ENCODE assay signal across 18 cellular contexts in genomic region chr17:74303300-74303699, GRCh38. TPM values are rescaled to one million over a fixed set of nuclear protein-coding genes. Genes with fewer than 3 reads are reported as not detected.
DNase-seq lines count a peak whose midpoint lies in the region; ATAC-seq and TF ChIP-seq lines count a peak whose summit lies in the region.
"Had no signal": no experiment of that assay in that cellular context is flagged by ENCODE, and none has a peak within 500 bp of the region (broad histone marks: within the 10 kb centered on the region; RNA-seq: fewer than 3 reads in every experiment).

No MANE protein-coding gene starts in this region.

- no peak overlapping the region for H2BK5ac ChIP-seq in neuronal stem cell (ENCODE audit: low read length)

- H4K91ac ChIP-seq in neuronal stem cell (ENCODE audit: low read depth, low read length, poor library complexity) = no peak overlapping the region

- TF ChIP-seq CTCF in spleen (IDR thresholded peaks at IDR 0.05 in 8 of 11, conservative IDR thresholded peaks at IDR 0.05 in 3 of 11) = no peak

- peaks cover 7% of the 10 kb centered on the region for H3K4me1 Mint-ChIP-seq in T-helper 17 cell

- intact Hi-C loops in spleen (cut with DNase I; ENCODE audit: low total_unique reads) = loop anchor here (5.0 kb wide), 1 partner anchor 54 kb away; no protein-coding TSS in a partner anchor

- H4K8ac ChIP-seq in neuronal stem cell (ENCODE audit: low read depth, low read length) = no peak overlapping the region

- peaks cover 2% of the 10 kb centered on the region for H3K36me3 Mint-ChIP-seq in T-helper 17 cell (ENCODE audit: low read depth)

- H3K79me1 ChIP-seq in neuronal stem cell (ENCODE audit: low read depth, low read length) = no peaks in the 10 kb centered on the region

- H2BK12ac ChIP-seq in neuronal stem cell (ENCODE audit: low read length) = no peak overlapping the region

- H3K27ac Mint-ChIP-seq in T-helper 17 cell = no peak overlapping the region
- H3K27ac Mint-ChIP-seq: CD4-positive, alpha-beta T cell had no signal

- H2AFZ ChIP-seq in neuronal stem cell (ENCODE audit: low read length) = no peak overlapping the region

- H3K23ac ChIP-seq in neuronal stem cell (ENCODE audit: low read depth, low read length, poor library complexity) = no peak overlapping the region

- H3K4me1 ChIP-seq in neuronal stem cell (ENCODE audit: control insufficient read depth in 2 of 2, insufficient read depth in 1 of 2, low read depth in 1 of 2, low read length in 2 of 2) = peaks cover 2 to 5% of the 10 kb centered on the region in 2 donors
- peaks cover 3 to 37% (median 10%) of the 10 kb centered on the region in 6 donors for H3K4me1 ChIP-seq in spleen

- no CpG with 5 or more reads among the region's 8 CpGs for WGBS in neuronal stem cell (ENCODE audit: extremely low coverage in 2 of 2, insufficient read length in 2 of 2, insufficient replicate concordance in 1 of 2), 2 donors
- WGBS in spleen, 5 donors = 79 to 88% (median 83%) methylated on average over 8 of the region's 8 CpGs

- H3K4me3 ChIP-seq in neuronal stem cell (ENCODE audit: low read length in 2 of 2) (no peak overlapping the region), spleen (no peak overlapping the region)

- H2AK5ac ChIP-seq in neuronal stem cell (ENCODE audit: low read depth, low read length) = peak overlapping the region; percentile 6

- no peak overlapping the region for H3K4me3 Mint-ChIP-seq in T-helper 17 cell
- H3K4me3 Mint-ChIP-seq: CD4-positive, alpha-beta T cell had no signal

- DNase-seq in NCI-H510A treated with DMSO at 0.1 percent for 48 hours (lab: John Stamatoyannopoulos, UW) (peak; percentile 37), NCI-H510A (lab: John Stamatoyannopoulos, UW) (no peak), H4 (ENCODE audit: low spot score) (peak; percentile 52), NOMO-1 (lab: John Stamatoyannopoulos, UW; ENCODE audit: unreplicated experiment in 2 of 2) (peak; percentile 36 to 64), neuronal stem cell (ENCODE audit: low spot score) (no peak), T-helper 17 cell (no peak), spleen (no peak)
- DNase-seq: Calu3; CD4-positive, alpha-beta T cell; H7; KBM-7; NCI-H1930; NCI-H748 treated with DMSO at 0.1 percent for 48 hours; T-helper 1 cell had no signal

- no peak overlapping the region for H3K27ac ChIP-seq in neuronal stem cell (replicated peaks; ENCODE audit: low read length)
- no peak overlapping the region for H3K27ac ChIP-seq in spleen
- H3K27ac ChIP-seq: RWPE1 had no signal

- no peak overlapping the region for H3K4me2 ChIP-seq in neuronal stem cell (ENCODE audit: insufficient read depth, low read length, poor library complexity, severe bottlenecking)

- no peak overlapping the region for H3K9ac ChIP-seq in neuronal stem cell (ENCODE audit: low read depth, low read length, poor library complexity)

- peak overlapping the region; percentile 30 for H2BK15ac ChIP-seq in neuronal stem cell (ENCODE audit: low read length)

- H3K36me3 ChIP-seq in neuronal stem cell (replicated peaks in 1 of 2; ENCODE audit: control insufficient read depth in 2 of 2, insufficient read depth in 2 of 2, low read length in 2 of 2) = no peaks in the 10 kb centered on the region
- H3K36me3 ChIP-seq in spleen = no peaks in the 10 kb centered on the region

- TF ChIP-seq POLR2A in spleen (IDR thresholded peaks at IDR 0.05) = no peak

- H2BK120ac ChIP-seq in neuronal stem cell (ENCODE audit: low read depth, low read length) = no peak overlapping the region

- ATAC-seq in T-helper 17 cell (no peak), GM19452 (IDR thresholded peaks at IDR 0.05; ENCODE audit: unreplicated experiment) (no peak)

- H3K27me3 ChIP-seq in neuronal stem cell (ENCODE audit: control insufficient read depth in 3 of 3, insufficient read depth in 3 of 3, low read depth in 1 of 3, low read length in 3 of 3) = peaks cover 0 to 4% (median 0%) of the 10 kb centered on the region in 3 experiments
- H3K27me3 ChIP-seq in spleen (replicated peaks in 1 of 7) = peaks cover 0 to 37% (median 0%) of the 10 kb centered on the region in 7 donors

- no peak overlapping the region for H3K14ac ChIP-seq in neuronal stem cell (ENCODE audit: low read length)

- H3K4ac ChIP-seq in neuronal stem cell (ENCODE audit: low read length) = no peak overlapping the region

- H3K18ac ChIP-seq in neuronal stem cell (ENCODE audit: low read length) = peak overlapping the region; percentile 64

- no peaks in the 10 kb centered on the region for H3K27me3 Mint-ChIP-seq in T-helper 17 cell
- H3K27me3 Mint-ChIP-seq: CD4-positive, alpha-beta T cell had no signal

- H3K9me3 ChIP-seq in neuronal stem cell (replicated peaks in 1 of 2; ENCODE audit: control insufficient read depth in 2 of 2, insufficient read depth in 1 of 2, low read depth in 1 of 2, low read length in 2 of 2) = no peaks in the 10 kb centered on the region
- no peaks in the 10 kb centered on the region for H3K9me3 ChIP-seq in T-helper 17 cell (ENCODE audit: control insufficient read depth, low read length, poor library complexity, severe bottlenecking)
- peaks cover 0 to 11% (median 5%) of the 10 kb centered on the region in 8 donors for H3K9me3 ChIP-seq in spleen

RNA-seq across cellular contexts. Expression of gene KIF19, which starts 22.7 kb away (rescaled TPM):
- total RNA-seq in H4 (2014; rRNA removed; shearing (Covaris generic)) = not detected in 2 replicates
- 0.68 TPM for polyA plus RNA-seq in neuronal stem cell (2013, experiment 1 of 2)
- 0.57 TPM for polyA plus RNA-seq in neuronal stem cell (2013, experiment 2 of 2)
- total RNA-seq in T-helper 17 cell = 1 to 10 TPM; 2.3 to 2.8 TPM
- total RNA-seq in spleen = 10 to 100 TPM; 15.9 to 48.2 (median 24.1) TPM
- polyA plus RNA-seq in spleen = 10 to 100 TPM in 2 of 3 donors, 1 to 10 TPM in 1; 5.7 to 22.8 (median 13.3) TPM
- total RNA-seq: A172, Calu3, OCI-LY7 had no signal

RNA-seq across cellular contexts. Expression of gene DNAI2, which starts 29.3 kb away (rescaled TPM):
- not detected in 2 replicates for total RNA-seq in H4 (2014; rRNA removed; shearing (Covaris generic))
- polyA plus RNA-seq in neuronal stem cell (2013, experiment 1 of 2) = 0.04 TPM
- not detected for polyA plus RNA-seq in neuronal stem cell (2013, experiment 2 of 2)
- total RNA-seq in T-helper 17 cell = 1 to 10 TPM; 4.1 to 4.2 TPM
- under 1 TPM in 3 of 7 donors, not detected in 4; 0.23 to 0.67 (median 0.29) TPM for total RNA-seq in spleen
- under 1 TPM in 2 of 3 donors, not detected in 1; 0.35 to 0.72 TPM for polyA plus RNA-seq in spleen
- total RNA-seq: A172, Calu3, H7, OCI-LY7 had no signal

RNA-seq across cellular contexts. Expression of gene BTBD17, which starts 58.4 kb away (rescaled TPM):
- total RNA-seq in H4 (2014; rRNA removed; shearing (Covaris generic)) = not detected in 2 replicates
- 17.6 TPM for polyA plus RNA-seq in neuronal stem cell (2013, experiment 1 of 2)
- 17.1 TPM for polyA plus RNA-seq in neuronal stem cell (2013, experiment 2 of 2)
- total RNA-seq in T-helper 17 cell = not detected
- under 1 TPM in 1 of 7 donors, not detected in 6; 0.51 TPM for total RNA-seq in spleen
- under 1 TPM in 1 of 3 donors, not detected in 2; 0.06 TPM for polyA plus RNA-seq in spleen
- total RNA-seq: A172; Calu3; CD4-positive, alpha-beta T cell; OCI-LY7 had no signal

Comparison
In these comparisons a context has a peak if more than half of its experiments do, and no peak if none do; other contexts are left out.
1. DNase-seq: peak in NCI-H510A treated with DMSO at 0.1 percent for 48 hours (single experiment), H4 (single experiment) and NOMO-1 (2 of 2); none in NCI-H510A (single experiment), neuronal stem cell (single experiment), T-helper 17 cell (0 of 3) and spleen (single experiment).
2. RNA of gene KIF19, which starts 22.7 kb away (total RNA-seq): 15.9 to 48.2 TPM in spleen; 2.3 to 2.8 TPM in T-helper 17 cell and not detected in H4; every median in the first group is over 4 times any median in the second.